In the genomic region with DNA sequence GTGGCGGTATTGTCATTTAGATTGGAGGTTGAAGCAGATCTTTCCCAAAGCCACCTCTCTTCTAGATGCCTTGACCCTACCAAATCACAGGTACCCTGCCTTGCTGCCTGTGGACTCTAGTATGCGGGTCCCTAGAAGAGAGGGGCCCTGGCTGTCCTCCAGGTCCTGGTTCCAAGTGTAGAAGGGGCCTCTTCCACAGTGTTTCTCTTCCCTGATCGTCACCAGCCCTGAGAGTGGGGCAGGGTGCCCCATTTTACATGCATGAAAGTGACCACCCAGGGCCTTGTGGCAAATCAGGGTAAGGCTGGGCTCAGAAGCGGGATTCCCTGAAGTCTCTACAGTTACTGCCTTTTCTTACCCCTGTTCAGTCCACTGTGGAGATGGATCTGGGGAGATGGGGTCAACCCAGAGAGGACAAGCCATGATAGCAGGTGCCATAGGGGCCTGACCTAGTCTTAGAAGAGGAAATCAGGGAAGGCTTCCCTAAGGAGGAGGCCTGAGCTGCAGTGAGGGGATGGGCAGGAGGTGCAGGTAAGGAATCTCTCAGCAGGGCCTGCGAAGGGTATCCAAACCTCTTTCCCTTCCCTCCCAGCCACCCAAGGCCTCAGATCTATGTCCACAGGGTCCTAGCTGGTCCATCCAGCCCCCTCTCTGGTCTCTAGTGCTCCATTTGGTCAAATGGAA, we compare ENCODE assay signal across 11 cellular contexts. TPM values are rescaled to one million over a fixed set of nuclear protein-coding genes. Genes with fewer than 3 reads are reported as not detected.
DNase-seq lines count a peak whose midpoint lies in the region; ATAC-seq and TF ChIP-seq lines count a peak whose summit lies in the region.
"Had no signal": no experiment of that assay in that cellular context is flagged by ENCODE, and none has a peak within 500 bp of the region (broad histone marks: within the 10 kb centered on the region; RNA-seq: fewer than 3 reads in every experiment).

No MANE protein-coding gene starts in this region.

- H3K27me3 ChIP-seq in DOHH2 (ENCODE audit: control insufficient read depth, low read length), result 0 out of 2 replicates have a peak, but pooled peaks cover 2% of the 10 kb centered on the region
- H3K27me3 ChIP-seq in skeletal muscle tissue (ENCODE audit: control insufficient read depth in 3 of 3, insufficient read depth in 3 of 3, low read length in 3 of 3), result peaks cover 15 to 27% (median 26%) of the 10 kb centered on the region in 3 donors

- H3K27me3 Mint-ChIP-seq in T-helper 17 cell, result peaks cover 27% of the 10 kb centered on the region

- intact Hi-C loops in left ventricle myocardium superior (cut with micrococcal nuclease), result loop anchor here (10.0 kb wide), 1 partner anchor 97 kb away; no protein-coding TSS in a partner anchor

- H3K9me3 ChIP-seq in DOHH2 (ENCODE audit: control insufficient read depth, insufficient read depth, low read length), result no peaks in the 10 kb centered on the region
- H3K9me3 ChIP-seq in T-helper 17 cell (ENCODE audit: control insufficient read depth, low read length, poor library complexity, severe bottlenecking), result no peaks in the 10 kb centered on the region
- no peaks in the 10 kb centered on the region for H3K9me3 ChIP-seq in skeletal muscle tissue (ENCODE audit: control insufficient read depth in 3 of 3, low read length in 3 of 3)

- H3K4me3 ChIP-seq in DOHH2 (ENCODE audit: low read length) (peak overlapping the region; percentile 74), skeletal muscle tissue (ENCODE audit: low read length in 3 of 3) (no peak overlapping the region)

- TF ChIP-seq CTCF in DOHH2 (IDR thresholded peaks at IDR 0.05; ENCODE audit: low read depth, low read length, poor library complexity, severe bottlenecking), result no peak

- H3K4me1 Mint-ChIP-seq in T-helper 17 cell, result peaks cover 30% of the 10 kb centered on the region

- peak overlapping the region; percentile 72 for H3K4me3 Mint-ChIP-seq in T-helper 17 cell

- ATAC-seq in T-helper 17 cell (no peak), left ventricle myocardium superior (no peak), HG03432 (IDR thresholded peaks at IDR 0.05; ENCODE audit: unreplicated experiment) (no peak)

- H3K27ac ChIP-seq in DOHH2 (ENCODE audit: low read depth, low read length) (peak overlapping the region; percentile 88), skeletal muscle tissue (ENCODE audit: low read depth, low read length) (peak overlapping the region; percentile 83)

- no peaks in the 10 kb centered on the region for H3K9me2 ChIP-seq in DOHH2 (replicated peaks; ENCODE audit: control insufficient read depth, low read length)

- H3K9ac ChIP-seq in skeletal muscle tissue (ENCODE audit: low read depth in 1 of 3, low read length in 3 of 3), result no peak overlapping the region

- peaks cover 36% of the 10 kb centered on the region for H3K79me2 ChIP-seq in DOHH2 (ENCODE audit: control insufficient read depth, low read length)

- H3K27ac Mint-ChIP-seq in T-helper 17 cell, result peak overlapping the region; percentile 84

- H3F3A ChIP-seq in DOHH2 (ENCODE audit: control insufficient read depth, insufficient read depth), result peaks cover 40% of the 10 kb centered on the region

- H3K36me3 ChIP-seq in DOHH2 (ENCODE audit: control insufficient read depth, low read length) (peaks cover 35% of the 10 kb centered on the region), skeletal muscle tissue (ENCODE audit: control insufficient read depth in 3 of 3, insufficient read depth in 3 of 3, low read length in 3 of 3) (peaks cover 0 to 2% (median 0%) of the 10 kb centered on the region in 3 donors)

- H3K4me2 ChIP-seq in DOHH2 (ENCODE audit: low read length), result peak overlapping the region; percentile 85

- H3K4me1 ChIP-seq in DOHH2 (ENCODE audit: control insufficient read depth, low read length) (peaks cover 98% of the 10 kb centered on the region), skeletal muscle tissue (ENCODE audit: control insufficient read depth in 3 of 3, insufficient read depth in 3 of 3, low read length in 3 of 3) (peaks cover 23 to 28% (median 25%) of the 10 kb centered on the region in 3 donors)

- no peak for DNase-seq in T-helper 17 cell
- DNase-seq in left ventricle myocardium superior, result peak; percentile 6
- no peak for DNase-seq in kidney glomerular epithelial cell (lab: John Stamatoyannopoulos, UW)
- DNase-seq in stimulated activated CD4-positive, alpha-beta T cell treated with anti-CD3 and anti-CD28 coated beads, Interleukin-2, amount 100 ng/mL, for 48 hours, result no peak
- DNase-seq: midbrain; NCI-H1417 treated with DMSO at 0.1 percent for 48 hours; stimulated activated CD4-positive, alpha-beta T cell treated with anti-CD3 and anti-CD28 coated beads, Interleukin-12 subunit alpha, Interleukin-12 subunit beta, amount 100 ng/mL, for 4 hours had no signal

- H3K36me3 Mint-ChIP-seq in T-helper 17 cell (ENCODE audit: low read depth), result peaks cover 5% of the 10 kb centered on the region

- no peaks in the 10 kb centered on the region; the same call in 1 of the 2 replicates for H4K20me1 ChIP-seq in DOHH2 (ENCODE audit: control insufficient read depth, insufficient read depth, low read depth, low read length)

RNA-seq across cellular contexts. Expression of a gene that starts 1.2 kb away (rescaled TPM):
- 10 to 100 TPM in 1 of 2 donors, 1 to 10 TPM in 1; 3.2 to 11.5 TPM for total RNA-seq in T-helper 17 cell
- 30.8 TPM for total RNA-seq in left ventricle myocardium superior
- total RNA-seq in skeletal muscle tissue, result 6.3 TPM
- total RNA-seq: HT-29 had no signal
